Comparison of ENCODE assay signal across 25 cellular contexts in genomic region chr20:32314768-32315167, GRCh38. TPM values are rescaled to one million over a fixed set of nuclear protein-coding genes. Genes with fewer than 3 reads are reported as not detected.
DNase-seq lines count a peak whose midpoint lies in the region; ATAC-seq and TF ChIP-seq lines count a peak whose summit lies in the region.
"Had no signal": no experiment of that assay in that cellular context is flagged by ENCODE, and none has a peak within 500 bp of the region (broad histone marks: within the 10 kb centered on the region; RNA-seq: fewer than 3 reads in every experiment).

No MANE protein-coding gene starts in this region.

- no peak for TF ChIP-seq EP300 in SK-N-SH (IDR thresholded peaks at IDR 0.05; ENCODE audit: borderline replicate concordance in 1 of 2, low read depth in 1 of 2, low read length in 1 of 2)

- H3K4me3 Mint-ChIP-seq in IgD-negative memory B cell (no peak overlapping the region), glutamatergic neuron (ENCODE audit: unreplicated experiment) (no peak overlapping the region)
- no peak overlapping the region for H3K4me3 Mint-ChIP-seq in stimulated activated memory B cell treated with anti-CD40 and anti-IgM and Interleukin-4, amounts not matched to agents 10 μg/mL and 1 μg/mL and 100 μg/mL, for 72 hours
- H3K4me3 Mint-ChIP-seq: T-helper 2 cell treated with Interferon-gamma antibody and Interleukin-4, amounts not matched to agents 5 μg/mL and 100 μg/mL, for 36 hours had no signal

- no peaks in the 10 kb centered on the region for H3K9me3 ChIP-seq in SK-N-SH
- H3K9me3 ChIP-seq: BLaER1 treated with 17β-estradiol and CSF1 and Interleukin-3, amounts not matched to agents 10 nM and 100 nM; gastrocnemius medialis; left ventricle myocardium inferior; neutrophil; uterus had no signal

- H3K36me3 ChIP-seq in SK-N-SH (replicated peaks in 1 of 2; ENCODE audit: control insufficient read depth in 1 of 2, insufficient read depth in 2 of 2, low read length in 1 of 2): peaks cover 29% of the 10 kb centered on the region in 2 experiments
- H3K36me3 ChIP-seq: uterus had no signal

- peak overlapping the region; percentile 31 to 51 for H3K27ac Mint-ChIP-seq in activated naive CD4-positive, alpha-beta T cell treated with anti-CD3 and anti-CD28 coated beads, Interleukin-2, amount 50 U/mL, for 72 hours
- H3K27ac Mint-ChIP-seq in IgD-negative memory B cell: peak overlapping the region in 2 of 3 donors; percentile 23 to 53
- no peak overlapping the region for H3K27ac Mint-ChIP-seq in glutamatergic neuron (ENCODE audit: unreplicated experiment)
- H3K27ac Mint-ChIP-seq in stimulated activated memory B cell treated with anti-CD40 and anti-IgM and Interleukin-4, amounts not matched to agents 10 μg/mL and 1 μg/mL and 100 μg/mL, for 72 hours: peak overlapping the region; percentile 55
- H3K27ac Mint-ChIP-seq: T-helper 2 cell treated with Interferon-gamma antibody and Interleukin-4, amounts not matched to agents 5 μg/mL and 100 μg/mL, for 36 hours had no signal

- TF ChIP-seq CTCF in glutamatergic neuron (IDR thresholded peaks at IDR 0.05; ENCODE audit: partially characterized antibody, unreplicated experiment): no peak
- no peak for TF ChIP-seq CTCF in SK-N-SH (IDR thresholded peaks at IDR 0.05)

- peaks cover 8% of the 10 kb centered on the region; the same call in 1 of the 2 replicates for H3K79me2 ChIP-seq in SK-N-SH (ENCODE audit: insufficient read depth)

- H3K9ac ChIP-seq in SK-N-SH: no peak overlapping the region
- H3K9ac ChIP-seq: BLaER1 treated with 17β-estradiol and CSF1 and Interleukin-3, amounts not matched to agents 10 nM and 100 nM had no signal

- no peak overlapping the region for H2AFZ ChIP-seq in SK-N-SH (ENCODE audit: low read depth)

- WGBS in SK-N-SH (ENCODE audit: low lambda C conversion rate): 91% methylated on average over 1 of the region's 1 CpG

- H3K27me3 Mint-ChIP-seq in IgD-negative memory B cell (no peaks in the 10 kb centered on the region), glutamatergic neuron (ENCODE audit: unreplicated experiment) (no peaks in the 10 kb centered on the region)
- no peaks in the 10 kb centered on the region for H3K27me3 Mint-ChIP-seq in stimulated activated memory B cell treated with anti-CD40 and anti-IgM and Interleukin-4, amounts not matched to agents 10 μg/mL and 1 μg/mL and 100 μg/mL, for 72 hours

- CTCF ChIA-PET in SK-N-SH (lab: Yijun Ruan, JAX): no interaction called here

- no peaks in the 10 kb centered on the region; a peak in 1 of 4 replicates for H3K4me1 ChIP-seq in SK-N-SH (ENCODE audit: control insufficient read depth in 1 of 2, insufficient read depth in 2 of 2, low read depth in 1 of 2, low read length in 1 of 2)
- H3K4me1 ChIP-seq: BLaER1 treated with 17β-estradiol and CSF1 and Interleukin-3, amounts not matched to agents 10 nM and 100 nM; gastrocnemius medialis; left ventricle myocardium inferior; uterus had no signal

- no peaks in the 10 kb centered on the region for H3K27me3 ChIP-seq in SK-N-SH (ENCODE audit: insufficient read depth)
- H3K27me3 ChIP-seq: BLaER1 treated with 17β-estradiol and CSF1 and Interleukin-3, amounts not matched to agents 10 nM and 100 nM; gastrocnemius medialis; neutrophil; uterus had no signal

- ATAC-seq in activated naive CD4-positive, alpha-beta T cell treated with anti-CD3 and anti-CD28 coated beads, Interleukin-2, amount 50 U/mL, for 72 hours: no peak
- ATAC-seq in stimulated activated memory B cell treated with anti-CD40 and anti-IgM and Interleukin-4, amounts not matched to agents 10 μg/mL and 1 μg/mL and 100 μg/mL, for 72 hours: no peak
- ATAC-seq in GM19395 (IDR thresholded peaks at IDR 0.05; ENCODE audit: unreplicated experiment) (no peak), GM18520 (IDR thresholded peaks at IDR 0.05; ENCODE audit: unreplicated experiment) (no peak)
- ATAC-seq: gastrocnemius medialis, SK-N-SH treated with all-trans-retinoic acid at 6 μM for 48 hours had no signal

- H3K9me3 Mint-ChIP-seq in activated naive CD4-positive, alpha-beta T cell treated with anti-CD3 and anti-CD28 coated beads, Interleukin-2, amount 50 U/mL, for 72 hours: peaks cover 0 to 4% of the 10 kb centered on the region in 2 donors
- H3K9me3 Mint-ChIP-seq in IgD-negative memory B cell (no peaks in the 10 kb centered on the region), glutamatergic neuron (ENCODE audit: unreplicated experiment) (peaks cover 2% of the 10 kb centered on the region)
- no peaks in the 10 kb centered on the region for H3K9me3 Mint-ChIP-seq in stimulated activated memory B cell treated with anti-CD40 and anti-IgM and Interleukin-4, amounts not matched to agents 10 μg/mL and 1 μg/mL and 100 μg/mL, for 72 hours
- H3K9me3 Mint-ChIP-seq: T-helper 2 cell treated with Interferon-gamma antibody and Interleukin-4, amounts not matched to agents 5 μg/mL and 100 μg/mL, for 36 hours had no signal

- POLR2A ChIA-PET in SK-N-SH (lab: Yijun Ruan, JAX): interaction anchor here (0.7 kb wide), 1 partner anchor 74 kb away, joined by 5 read pairs; no protein-coding TSS in a partner anchor

- no peak overlapping the region for H3K4me3 ChIP-seq in SK-N-SH (ENCODE audit: low read depth in 2 of 2, low read length in 1 of 2)
- H3K4me3 ChIP-seq: BLaER1 treated with 17β-estradiol and CSF1 and Interleukin-3, amounts not matched to agents 10 nM and 100 nM; gastrocnemius medialis; left ventricle myocardium inferior; uterus had no signal

- H3F3A ChIP-seq in SK-N-SH (replicated peaks; ENCODE audit: insufficient read depth): peaks cover 4% of the 10 kb centered on the region

- no peaks in the 10 kb centered on the region for H4K20me1 ChIP-seq in SK-N-SH (ENCODE audit: insufficient read depth)

- no peak overlapping the region for H3K27ac ChIP-seq in SK-N-SH (ENCODE audit: low read depth in 2 of 2, low read length in 1 of 2)
- H3K27ac ChIP-seq: BLaER1 treated with 17β-estradiol and CSF1 and Interleukin-3, amounts not matched to agents 10 nM and 100 nM; gastrocnemius medialis; left ventricle myocardium inferior; neutrophil; RWPE1; uterus; VCaP had no signal

- peak in 1 of 2 donors; percentile 31 for DNase-seq in activated naive CD4-positive, alpha-beta T cell treated with anti-CD3 and anti-CD28 coated beads, Interleukin-2, amount 50 U/mL, for 72 hours (ENCODE audit: low spot score in 2 of 2)
- DNase-seq in activated naive CD4-positive, alpha-beta T cell treated with anti-CD3 and anti-CD28 coated beads, Interleukin-2, amount 50 U/mL, for 16 hours: no peak
- DNase-seq in glutamatergic neuron: peak; percentile 50
- no peak for DNase-seq in SK-N-SH
- DNase-seq: ACHN; activated CD4-positive, alpha-beta T cell treated with anti-CD3 and anti-CD28 coated beads, Interleukin-2, amount 50 U/mL, for 1 hour; activated CD8-positive, alpha-beta memory T cell treated with anti-CD3 and anti-CD28 coated beads, Interleukin-2, amount 50 U/mL, for 48 hours; activated gamma-delta T cell treated with Interleukin-2 at 50 U/mL for 16 hours; amygdala; gastrocnemius medialis; left ventricle myocardium inferior; NCI-H1105; NCI-H2081; NCI-H82; uterus had no signal

- H3K36me3 Mint-ChIP-seq in activated naive CD4-positive, alpha-beta T cell treated with anti-CD3 and anti-CD28 coated beads, Interleukin-2, amount 50 U/mL, for 72 hours: peaks cover 29 to 62% of the 10 kb centered on the region in 2 donors
- peaks cover 11% of the 10 kb centered on the region for H3K36me3 Mint-ChIP-seq in IgD-negative memory B cell
- peaks cover 19% of the 10 kb centered on the region for H3K36me3 Mint-ChIP-seq in glutamatergic neuron (ENCODE audit: unreplicated experiment)
- H3K36me3 Mint-ChIP-seq in stimulated activated memory B cell treated with anti-CD40 and anti-IgM and Interleukin-4, amounts not matched to agents 10 μg/mL and 1 μg/mL and 100 μg/mL, for 72 hours: peaks cover 67% of the 10 kb centered on the region

- H3K9me2 ChIP-seq in SK-N-SH: no peaks in the 10 kb centered on the region

- H3K4me1 Mint-ChIP-seq in IgD-negative memory B cell (peaks cover 0 to 8% (median 8%) of the 10 kb centered on the region in 3 donors), glutamatergic neuron (ENCODE audit: low read depth, unreplicated experiment) (peaks cover 12% of the 10 kb centered on the region)
- peaks cover 17% of the 10 kb centered on the region for H3K4me1 Mint-ChIP-seq in stimulated activated memory B cell treated with anti-CD40 and anti-IgM and Interleukin-4, amounts not matched to agents 10 μg/mL and 1 μg/mL and 100 μg/mL, for 72 hours

- TF ChIP-seq RAD21 in SK-N-SH (IDR thresholded peaks at IDR 0.05; ENCODE audit: low read length): no peak

- no peak overlapping the region for H3K4me2 ChIP-seq in SK-N-SH
- H3K4me2 ChIP-seq: BLaER1 treated with 17β-estradiol and CSF1 and Interleukin-3, amounts not matched to agents 10 nM and 100 nM had no signal

TF ChIP-seq in SK-N-SH, 30 proteins besides CTCF, POLR2A, EP300 and RAD21 (continues in another document):
- no peak for TF ChIP-seq USF2 (IDR thresholded peaks at IDR 0.05; ENCODE audit: borderline replicate concordance, low read depth, low read length)

RNA-seq across cellular contexts. Expression of gene KIF3B, which starts 37.3 kb away (rescaled TPM):
- 10 to 100 TPM; 21.9 to 37.8 TPM for total RNA-seq in activated naive CD4-positive, alpha-beta T cell treated with anti-CD3 and anti-CD28 coated beads, Interleukin-2, amount 50 U/mL, for 72 hours
- polyA plus RNA-seq in IgD-negative memory B cell (6.9 TPM), SK-N-SH (2012; rRNA removed) (18.6 and 23.8 TPM in 2 replicates)
- total RNA-seq in glutamatergic neuron (ENCODE audit: unreplicated experiment): 55.3 TPM
- 26.2 and 26.6 TPM in 2 replicates for polyA plus RNA-seq in SK-N-SH (2012; cell fraction: cytosol; rRNA removed)
- polyA plus RNA-seq in SK-N-SH (2012; cell fraction: nucleus; rRNA removed): 12.4 and 12.8 TPM in 2 replicates

RNA-seq across cellular contexts. Expression of gene ASXL1, which starts 43.4 kb away (rescaled TPM):
- total RNA-seq in activated naive CD4-positive, alpha-beta T cell treated with anti-CD3 and anti-CD28 coated beads, Interleukin-2, amount 50 U/mL, for 72 hours: 100 to 1,000 TPM; 153 to 195 TPM
- polyA plus RNA-seq in IgD-negative memory B cell (24.5 TPM), SK-N-SH (2012; rRNA removed) (36.6 and 44.7 TPM in 2 replicates)
- total RNA-seq in glutamatergic neuron (ENCODE audit: unreplicated experiment): 85.1 TPM
- polyA plus RNA-seq in SK-N-SH (2012; cell fraction: cytosol; rRNA removed): 16.6 and 21.0 TPM in 2 replicates
- polyA plus RNA-seq in SK-N-SH (2012; cell fraction: nucleus; rRNA removed): 212 and 236 TPM in 2 replicates
